In genomic region chr5:180291234-180291940, GRCh38 we compare ENCODE assay signal across 8 cellular contexts. TPM values are rescaled to one million over a fixed set of nuclear protein-coding genes. Genes with fewer than 3 reads are reported as not detected.
DNase-seq lines count a peak whose midpoint lies in the region; ATAC-seq and TF ChIP-seq lines count a peak whose summit lies in the region.

No MANE protein-coding gene starts in this region.

- no TSS peak for BruUV-seq in PC-9 (replicated peaks; lab: Mats Ljungman, UMichigan)

- H3F3A ChIP-seq in PC-9 (ENCODE audit: insufficient read depth, low read depth): peaks cover 11% of the 10 kb centered on the region; the same call in 1 of the 2 replicates

- peak overlapping the region; percentile 84 for H3K4me3 ChIP-seq in PC-9
- peak overlapping the region; percentile 91 for H3K4me3 ChIP-seq in mesendoderm (ENCODE audit: low read length)
- peak overlapping the region; percentile 74 to 99 for H3K4me3 ChIP-seq in uterus

- H4K8ac ChIP-seq in mesendoderm (ENCODE audit: low read depth, low read length): no peak overlapping the region

- no peak overlapping the region for H3K23ac ChIP-seq in mesendoderm (ENCODE audit: low read length)

- H3K27ac ChIP-seq in PC-9 (no peak overlapping the region), mesendoderm (ENCODE audit: low read depth, low read length) (peak overlapping the region; percentile 37), uterus (peak overlapping the region; percentile 36 to 89)

- H3K4ac ChIP-seq in mesendoderm (ENCODE audit: low read depth, low read length): no peak overlapping the region

- H3K9me3 ChIP-seq in PC-9 (ENCODE audit: insufficient read depth, low read depth) (no peaks in the 10 kb centered on the region), uterus (no peaks in the 10 kb centered on the region)

- no peak for TF ChIP-seq POLR2A in uterus (IDR thresholded peaks at IDR 0.05)

- no peak overlapping the region for H2BK5ac ChIP-seq in mesendoderm (ENCODE audit: low read length)

- H3K56ac ChIP-seq in mesendoderm (ENCODE audit: low read length): peak overlapping the region; percentile 87

- no peak overlapping the region for H2AK5ac ChIP-seq in mesendoderm (ENCODE audit: low read length)

- DNase-seq in AG20443 (ENCODE audit: low spot score) (peak; percentile 70), PC-9 (peak in 1 of 2 experiments; percentile 38), dermis blood vessel endothelial cell (peak; percentile 34), mesendoderm (peak; percentile 42), uterus (peak in 1 of 2 donors; percentile 30), ecto neural progenitor cell (ENCODE audit: low spot score) (no peak)

- peak; percentile 39 for ATAC-seq in GM18511 (IDR thresholded peaks at IDR 0.05; ENCODE audit: unreplicated experiment)
- peak; percentile 33 for ATAC-seq in HG02938 (IDR thresholded peaks at IDR 0.05; ENCODE audit: unreplicated experiment)

- H2AFZ ChIP-seq in PC-9: peak overlapping the region; percentile 78; the same call in 1 of the 2 replicates

- H4K5ac ChIP-seq in mesendoderm (ENCODE audit: low read length): no peak overlapping the region

- H3K79me1 ChIP-seq in mesendoderm (ENCODE audit: low read length): peaks cover 20% of the 10 kb centered on the region

- no CpG with 5 or more reads among the region's 68 CpGs for WGBS in mesendoderm (ENCODE audit: extremely low coverage, insufficient coverage, low lambda C conversion rate)

- TF ChIP-seq CTCF in PC-9 (conservative IDR thresholded peaks at IDR 0.05) (no peak), uterus (IDR thresholded peaks at IDR 0.05) (peak in 1 of 4 experiments; percentile 17)

- H3K27me3 ChIP-seq in PC-9 (ENCODE audit: insufficient read depth, low read depth) (no peaks in the 10 kb centered on the region), mesendoderm (ENCODE audit: insufficient read depth, low read length, poor library complexity) (no peaks in the 10 kb centered on the region), uterus (no peaks in the 10 kb centered on the region)

- H3K4me2 ChIP-seq in PC-9 (peak overlapping the region; percentile 81), mesendoderm (ENCODE audit: low read length) (peak overlapping the region; percentile 78)

- no peak overlapping the region for H2BK15ac ChIP-seq in mesendoderm (replicated peaks; ENCODE audit: low read depth)

- H3K36me3 ChIP-seq in PC-9 (ENCODE audit: low read depth) (no peaks in the 10 kb centered on the region), mesendoderm (ENCODE audit: control insufficient read depth, insufficient read depth, low read length) (no peaks in the 10 kb centered on the region), uterus (no peaks in the 10 kb centered on the region)

- POLR2A ChIA-PET in PC-9 (lab: Charles Lee; ENCODE audit: unreplicated experiment): interaction anchor here (0.6 kb wide), 1 partner anchor 648 kb away, joined by 3 read pairs; no protein-coding TSS in a partner anchor

- peaks cover 22% of the 10 kb centered on the region for H3K4me1 ChIP-seq in PC-9 (replicated peaks; ENCODE audit: insufficient read depth)
- peaks cover 9% of the 10 kb centered on the region for H3K4me1 ChIP-seq in mesendoderm (ENCODE audit: control insufficient read depth, low read depth, low read length)
- H3K4me1 ChIP-seq in uterus: peaks cover 0 to 3% of the 10 kb centered on the region in 2 donors

- no peaks in the 10 kb centered on the region for H3K9me2 ChIP-seq in PC-9 (ENCODE audit: insufficient read depth)

- H3K18ac ChIP-seq in mesendoderm (ENCODE audit: low read length): peak overlapping the region; percentile 92

- H3K79me2 ChIP-seq in PC-9 (ENCODE audit: low read depth) (peaks cover 42% of the 10 kb centered on the region), mesendoderm (ENCODE audit: control insufficient read depth, insufficient read depth, low read length) (peaks cover 32% of the 10 kb centered on the region)

- H4K20me1 ChIP-seq in PC-9 (ENCODE audit: insufficient read depth): no peaks in the 10 kb centered on the region

- H2BK120ac ChIP-seq in mesendoderm (ENCODE audit: low read depth, low read length): no peak overlapping the region

- intact Hi-C loops in PC-9 (cut with micrococcal nuclease; ENCODE audit: unreplicated experiment): loop anchor here (5.0 kb wide), 1 partner anchor 164 kb away; no protein-coding TSS in a partner anchor
- intact Hi-C loops in uterus (cut with DNase I; ENCODE audit: low total_unique reads): loop anchor here (5.0 kb wide), 1 partner anchor 181 kb away; no protein-coding TSS in a partner anchor

- peak overlapping the region; percentile 88 for H3K9ac ChIP-seq in mesendoderm (ENCODE audit: low read length)

- CTCF ChIA-PET in PC-9 (lab: Charles Lee): interaction anchor here (1.4 kb wide), 1 partner anchor 24 kb away, joined by 5 read pairs; no protein-coding TSS in a partner anchor

RNA-seq across cellular contexts. Expression of gene MAPK9, which starts 0.5 kb away (rescaled TPM):
- total RNA-seq in PC-9 (2021) (48.8 and 54.0 TPM in 2 replicates), dermis blood vessel endothelial cell (27.4 and 28.5 TPM in 2 replicates), uterus (10 to 100 TPM in 3 of 4 donors, 1 to 10 TPM in 1; 9.2 to 45.1 (median 33.3) TPM)
- polyA plus RNA-seq in mesendoderm (2013, experiment 1 of 2): 28.2 TPM
- 28.4 TPM for polyA plus RNA-seq in mesendoderm (2013, experiment 2 of 2)
